ENCODE assay signal across 10 cellular contexts in the genomic region with DNA sequence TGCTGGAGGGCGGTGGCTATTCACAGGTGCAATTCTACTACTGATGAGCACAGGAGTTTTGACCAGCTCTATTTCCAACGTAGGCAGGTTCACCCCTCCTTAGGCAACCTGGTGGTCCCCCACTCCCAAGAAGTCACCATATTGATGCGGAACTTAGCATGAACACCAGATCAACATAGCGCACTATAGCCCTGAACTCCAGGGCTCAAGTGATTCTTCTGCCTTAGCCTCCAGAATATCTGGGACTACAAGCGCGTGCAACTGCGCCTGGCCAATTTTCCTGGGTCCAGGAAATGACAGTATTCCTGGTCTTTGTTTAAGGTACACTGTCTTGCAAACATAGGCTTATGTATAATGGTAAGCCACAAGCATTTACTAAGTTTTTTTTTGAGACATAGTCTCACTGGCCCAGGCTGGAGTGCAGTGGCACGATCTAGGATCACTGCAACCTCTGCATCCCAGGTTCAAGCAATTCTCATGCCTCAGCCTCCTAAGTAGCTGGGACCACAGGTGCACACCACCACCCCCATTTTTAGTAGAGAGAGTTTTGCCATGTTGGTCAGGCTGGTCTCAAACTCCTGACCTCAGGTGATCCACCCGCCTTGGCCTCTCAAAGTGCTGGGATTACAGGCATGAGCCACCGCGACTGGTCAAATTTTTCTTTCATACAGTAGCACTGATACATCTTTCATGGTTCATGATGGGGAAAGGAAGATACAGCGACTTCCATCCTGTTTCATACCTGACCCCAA. TPM values are rescaled to one million over a fixed set of nuclear protein-coding genes. Genes with fewer than 3 reads are reported as not detected.
A peak's percentile ranks its signal among the peaks of the same experiment; 100 is the strongest.
DNase-seq lines count a peak whose midpoint lies in the region; ATAC-seq and TF ChIP-seq lines count a peak whose summit lies in the region.
"Had no signal": no experiment of that assay in that cellular context is flagged by ENCODE, and none has a peak within 500 bp of the region (broad histone marks: within the 10 kb centered on the region; RNA-seq: fewer than 3 reads in every experiment).

No MANE protein-coding gene starts in this region.

- no peak overlapping the region for H4K8ac ChIP-seq in trophoblast cell (ENCODE audit: low read depth, low read length)

- ATAC-seq in T-helper 17 cell = no peak

- TF ChIP-seq EP300 in esophagus muscularis mucosa (IDR thresholded peaks at IDR 0.05) = no peak

- H3K4me1 Mint-ChIP-seq in Calu3 (ENCODE audit: low read depth, unreplicated experiment) (peaks cover 72% of the 10 kb centered on the region), T-helper 17 cell (peaks cover 71% of the 10 kb centered on the region)

- H3K9me3 Mint-ChIP-seq in Calu3 (ENCODE audit: low read depth, unreplicated experiment) = no peaks in the 10 kb centered on the region

- CTCF ChIA-PET in Calu3 (lab: Charles Lee) = interaction anchor here (0.5 to 1.8 kb wide), 6 partner anchors 10 to 418 kb away, joined by 3 to 6 read pairs (median 4); a partner anchor contains a TSS

- H3K27me3 ChIP-seq in esophagus muscularis mucosa (no peaks in the 10 kb centered on the region), trophoblast cell (ENCODE audit: insufficient read depth, low read length) (no peaks in the 10 kb centered on the region)

- no peaks in the 10 kb centered on the region for H3K9me3 ChIP-seq in T-helper 17 cell (ENCODE audit: control insufficient read depth, low read length, poor library complexity, severe bottlenecking)
- no peaks in the 10 kb centered on the region for H3K9me3 ChIP-seq in esophagus muscularis mucosa
- H3K9me3 ChIP-seq in trophoblast cell (ENCODE audit: insufficient read depth, low read depth, low read length) = no peaks in the 10 kb centered on the region
- H3K9me3 ChIP-seq: mucosa of descending colon had no signal

- H3K27me3 Mint-ChIP-seq in Calu3 (ENCODE audit: unreplicated experiment) (no peaks in the 10 kb centered on the region), T-helper 17 cell (no peaks in the 10 kb centered on the region)

- no peak for TF ChIP-seq CTCF in Calu3 (IDR thresholded peaks at IDR 0.05; ENCODE audit: unreplicated experiment)
- TF ChIP-seq CTCF in esophagus muscularis mucosa (IDR thresholded peaks at IDR 0.05) = no peak

- H3K14ac ChIP-seq in trophoblast cell (ENCODE audit: low read length) = peak overlapping the region; percentile 55

- H2AK5ac ChIP-seq in trophoblast cell (ENCODE audit: low read length) = peak overlapping the region; percentile 20

- peak overlapping the region; percentile 59 for H3K4me2 ChIP-seq in trophoblast cell (ENCODE audit: low read length)

- H2BK120ac ChIP-seq in trophoblast cell (ENCODE audit: insufficient read depth, low read length, poor library complexity) = peak overlapping the region; percentile 57

- peak overlapping the region; percentile 83 for H2AFZ ChIP-seq in trophoblast cell (ENCODE audit: insufficient read depth, low read length, poor library complexity)

- H3K4me3 Mint-ChIP-seq in Calu3 (ENCODE audit: low read depth, unreplicated experiment) (peak overlapping the region; percentile 66), T-helper 17 cell (peak overlapping the region; percentile 94)

- H4K91ac ChIP-seq in trophoblast cell (ENCODE audit: low read depth, low read length) = peak overlapping the region; percentile 74

- peak overlapping the region; percentile 92 for H3K4ac ChIP-seq in trophoblast cell (ENCODE audit: low read depth, low read length)

- WGBS in esophagus muscularis mucosa = 76% methylated on average over 12 of the region's 12 CpGs
- WGBS in trophoblast cell (ENCODE audit: extremely low coverage, insufficient coverage, insufficient read length) = no CpG with 5 or more reads among the region's 12 CpGs

- H3K36me3 Mint-ChIP-seq in Calu3 (ENCODE audit: insufficient read depth, unreplicated experiment) = peaks cover 93% of the 10 kb centered on the region
- peaks cover 5% of the 10 kb centered on the region for H3K36me3 Mint-ChIP-seq in T-helper 17 cell (ENCODE audit: low read depth)

- no TSS peak for BruUV-seq in Calu3 (replicated peaks; lab: Mats Ljungman, UMichigan)

- H3K36me3 ChIP-seq in esophagus muscularis mucosa = peaks cover 0 to 26% (median 12%) of the 10 kb centered on the region in 4 donors
- H3K36me3 ChIP-seq in trophoblast cell (ENCODE audit: control insufficient read depth in 1 of 2, insufficient read depth in 2 of 2, low read length in 2 of 2) = peaks cover 0 to 2% of the 10 kb centered on the region in 2 experiments

- peaks cover 16% of the 10 kb centered on the region for H3K79me2 ChIP-seq in trophoblast cell (ENCODE audit: control insufficient read depth, insufficient read depth, low read length, poor library complexity)

- no peak overlapping the region for H3K23ac ChIP-seq in trophoblast cell (ENCODE audit: low read length)

- H3K4me3 ChIP-seq in esophagus muscularis mucosa (peak overlapping the region; percentile 45 to 53 (median 51)), trophoblast cell (ENCODE audit: low read depth, low read length) (no peak overlapping the region)
- H3K4me3 ChIP-seq: mucosa of descending colon had no signal

- no peak for DNase-seq in Calu3
- DNase-seq in T-helper 17 cell = no peak
- no peak for DNase-seq in esophagus muscularis mucosa (ENCODE audit: extremely low spot score)
- no peak for DNase-seq in trophoblast cell
- DNase-seq in effector CD8-positive, alpha-beta T cell (lab: John Stamatoyannopoulos, UW) = no peak
- no peak for DNase-seq in HT-29 (ENCODE audit: low spot score)
- no peak for DNase-seq in cortex of kidney (lab: John Stamatoyannopoulos, UW)
- no peak for DNase-seq in hippocampal formation (lab: John Stamatoyannopoulos, UW)

- peak overlapping the region; percentile 47 for H3K9ac ChIP-seq in trophoblast cell (ENCODE audit: low read length)

- H4K12ac ChIP-seq in trophoblast cell (ENCODE audit: low read depth, low read length) = peak overlapping the region; percentile 18

- peak overlapping the region; percentile 66 for H2BK5ac ChIP-seq in trophoblast cell (ENCODE audit: low read depth, low read length, poor library complexity)

- TF ChIP-seq POLR2A in esophagus muscularis mucosa (IDR thresholded peaks at IDR 0.05; ENCODE audit: low read depth) = no peak

- H3K27ac Mint-ChIP-seq in Calu3 (ENCODE audit: unreplicated experiment) (peak overlapping the region; percentile 91), T-helper 17 cell (peak overlapping the region; percentile 99)

- peaks cover 43% of the 10 kb centered on the region for H3K79me1 ChIP-seq in trophoblast cell (ENCODE audit: low read length)

- H3K4me1 ChIP-seq in esophagus muscularis mucosa = peaks cover 93 to 100% (median 98%) of the 10 kb centered on the region in 4 donors
- H3K4me1 ChIP-seq in trophoblast cell (ENCODE audit: control insufficient read depth in 1 of 2, insufficient read depth in 2 of 2, low read length in 2 of 2) = peaks cover 43 to 52% of the 10 kb centered on the region in 2 experiments

- peak overlapping the region; percentile 93 to 100 (median 98) for H3K27ac ChIP-seq in esophagus muscularis mucosa (replicated peaks in 1 of 4)
- peak overlapping the region; percentile 94 for H3K27ac ChIP-seq in trophoblast cell (ENCODE audit: low read depth, low read length)

- intact Hi-C loops in Calu3 (cut with micrococcal nuclease; ENCODE audit: unreplicated experiment) (loop anchor here (10.0 kb wide), 1 partner anchor 128 kb away; a partner anchor contains a TSS), esophagus muscularis mucosa (cut with DNase I) (no loop called here)

- peak overlapping the region; percentile 84 for H2BK12ac ChIP-seq in trophoblast cell (ENCODE audit: low read length)

- peak overlapping the region; percentile 55 for H3K18ac ChIP-seq in trophoblast cell (ENCODE audit: low read length)

RNA-seq across cellular contexts. Expression of a gene that starts 12.6 kb away (rescaled TPM):
- total RNA-seq in Calu3 (2022) = 261 and 262 TPM in 2 replicates
- 1,000 to 10,000 TPM in 1 of 2 donors, 100 to 1,000 TPM in 1; 776 to 1,091 TPM for total RNA-seq in T-helper 17 cell
- 100 to 1,000 TPM; 192 to 460 (median 255) TPM for total RNA-seq in esophagus muscularis mucosa
- polyA plus RNA-seq in trophoblast cell (2013) = 119 and 120 TPM in 2 replicates
- 329 and 338 TPM in 2 replicates for total RNA-seq in HT-29 (2014; rRNA removed; shearing (Covaris generic))

RNA-seq across cellular contexts. Expression of a gene that starts 17.6 kb away (rescaled TPM):
- total RNA-seq in Calu3 (2022) (1.9 and 2.7 TPM in 2 replicates), T-helper 17 cell (1 to 10 TPM in 1 of 2 donors, under 1 TPM in 1; 0.39 to 1.6 TPM), esophagus muscularis mucosa (10 to 100 TPM; 33.6 to 86.1 (median 48.2) TPM)
- polyA plus RNA-seq in trophoblast cell (2013) = 33.2 and 33.6 TPM in 2 replicates
- not detected in 2 replicates for total RNA-seq in HT-29 (2014; rRNA removed; shearing (Covaris generic))

RNA-seq across cellular contexts. Expression of a gene that starts 51.2 kb away (rescaled TPM):
- 0.71 TPM in 1 of 2 replicates, not detected in the other for total RNA-seq in Calu3 (2022)
- total RNA-seq in T-helper 17 cell = 1 to 10 TPM in 1 of 2 donors, not detected in 1; 1.1 TPM
- not detected for total RNA-seq in esophagus muscularis mucosa
- polyA plus RNA-seq in trophoblast cell (2013) = 0.14 TPM in 1 of 2 replicates, not detected in the other
- not detected in 2 replicates for total RNA-seq in HT-29 (2014; rRNA removed; shearing (Covaris generic))
- total RNA-seq: HT1080, mucosa of descending colon had no signal

RNA-seq across cellular contexts. Expression of a gene that starts 58.9 kb away (rescaled TPM):
- total RNA-seq in Calu3 (2022) = 1.6 and 2.8 TPM in 2 replicates
- under 1 TPM; 0.25 to 0.70 TPM for total RNA-seq in T-helper 17 cell
- total RNA-seq in esophagus muscularis mucosa = 10 to 100 TPM; 17.4 to 32.9 (median 18.6) TPM
- 10.8 and 11.8 TPM in 2 replicates for polyA plus RNA-seq in trophoblast cell (2013)
- total RNA-seq in HT-29 (2014; rRNA removed; shearing (Covaris generic)) = 3.2 and 7.4 TPM in 2 replicates
